Comparison of ENCODE assay signal across 20 cellular contexts in genomic region chr12:68796399-68796798, GRCh38. TPM values are rescaled to one million over a fixed set of nuclear protein-coding genes. Genes with fewer than 3 reads are reported as not detected.
DNase-seq lines count a peak whose midpoint lies in the region; ATAC-seq and TF ChIP-seq lines count a peak whose summit lies in the region.
"Had no signal": no experiment of that assay in that cellular context is flagged by ENCODE, and none has a peak within 500 bp of the region (broad histone marks: within the 10 kb centered on the region; RNA-seq: fewer than 3 reads in every experiment).

No MANE protein-coding gene starts in this region.

- no peak overlapping the region for H4K5ac ChIP-seq in IMR-90 (ENCODE audit: low read depth, low read length)

- no peaks in the 10 kb centered on the region for H3K36me3 Mint-ChIP-seq in osteocyte (ENCODE audit: unreplicated experiment)

- no peaks in the 10 kb centered on the region for H3K9me3 Mint-ChIP-seq in osteocyte (ENCODE audit: unreplicated experiment)
- H3K9me3 Mint-ChIP-seq: CD4-positive, alpha-beta T cell; GM23338; HFFc6 had no signal

- H2BK15ac ChIP-seq in IMR-90 (ENCODE audit: low read depth, low read length) = no peak overlapping the region

- H2BK120ac ChIP-seq in IMR-90 (ENCODE audit: low read depth, low read length) = no peak overlapping the region

- intact Hi-C loops in IMR-90 (cut with micrococcal nuclease) = no loop called here

- TF ChIP-seq POLR2A in IMR-90 (IDR thresholded peaks at IDR 0.05; ENCODE audit: low read depth, low read length) = no peak

- no peak for ATAC-seq in IMR-90 (ENCODE audit: low read depth)
- ATAC-seq in HG03520 (IDR thresholded peaks at IDR 0.05; ENCODE audit: unreplicated experiment) = no peak
- ATAC-seq: A549, GM23338, HepG2 had no signal

- H3K9me3 ChIP-seq in IMR-90 (ENCODE audit: control insufficient read depth, insufficient read depth, low read length) (no peaks in the 10 kb centered on the region), SJSA1 (replicated peaks) (peaks cover 21% of the 10 kb centered on the region)
- H3K9me3 ChIP-seq: A549 had no signal

- BruUV-seq in IMR-90 (replicated peaks; lab: Mats Ljungman, UMichigan) = no TSS peak

- no peak overlapping the region for H3K27ac Mint-ChIP-seq in osteocyte (ENCODE audit: unreplicated experiment)
- H3K27ac Mint-ChIP-seq: CD4-positive, alpha-beta T cell; GM23338; HFFc6 had no signal

- in situ Hi-C loops in IMR-90 (cut with MboI; ENCODE audit: low sequenced_read_pairs) = no loop called here

- H3K36me3 ChIP-seq in IMR-90 (ENCODE audit: control insufficient read depth, insufficient read depth, low read length) (no peaks in the 10 kb centered on the region), SJSA1 (no peaks in the 10 kb centered on the region; the same call in 1 of the 2 replicates)

- CTCF ChIA-PET in IMR-90 (lab: Yijun Ruan, JAX) = no interaction called here

- peaks cover 9% of the 10 kb centered on the region; the same call in 1 of the 2 replicates for H3K9me1 ChIP-seq in IMR-90 (ENCODE audit: insufficient read depth, low read length)

- no peak overlapping the region for H4K8ac ChIP-seq in IMR-90 (ENCODE audit: low read depth in 2 of 2, low read length in 2 of 2)

- H4K20me1 ChIP-seq in IMR-90 (ENCODE audit: insufficient read depth, low read length) = no peaks in the 10 kb centered on the region

- H3K23ac ChIP-seq in IMR-90 (ENCODE audit: low read depth, low read length) = no peak overlapping the region

- H3K9ac ChIP-seq in IMR-90 (ENCODE audit: low read depth, low read length) = no peak overlapping the region

- TF ChIP-seq CTCF in IMR-90 (conservative IDR thresholded peaks at IDR 0.05; ENCODE audit: low read depth, low read length) = no peak
- TF ChIP-seq CTCF in osteocyte (IDR thresholded peaks at IDR 0.05) = no peak

- no peak overlapping the region for H4K91ac ChIP-seq in IMR-90 (ENCODE audit: insufficient read depth, low read depth, low read length)

- no peaks in the 10 kb centered on the region for H3K79me1 ChIP-seq in IMR-90 (ENCODE audit: low read depth in 1 of 2, low read length in 2 of 2)

- H3K18ac ChIP-seq in IMR-90 (ENCODE audit: low read depth, low read length) = no peak overlapping the region

- no peaks in the 10 kb centered on the region for H3K27me3 ChIP-seq in IMR-90 (ENCODE audit: control insufficient read depth, insufficient read depth, low read length)
- H3K27me3 ChIP-seq in SJSA1 (replicated peaks) = peaks cover 42% of the 10 kb centered on the region

- H3K4me1 ChIP-seq in IMR-90 (ENCODE audit: control insufficient read depth, insufficient read depth, low read length) (no peaks in the 10 kb centered on the region; the same call in 1 of the 2 replicates), SJSA1 (replicated peaks) (peaks cover 12% of the 10 kb centered on the region)

- no peak overlapping the region for H3K14ac ChIP-seq in IMR-90 (replicated peaks; ENCODE audit: low read depth, low read length)

- no peak overlapping the region for H3K27ac ChIP-seq in IMR-90 (ENCODE audit: insufficient read depth, low read length)
- H3K27ac ChIP-seq in SJSA1 = no peak overlapping the region
- H3K27ac ChIP-seq: 22Rv1, A549, C4-2B had no signal

- H2AFZ ChIP-seq in IMR-90 (replicated peaks; ENCODE audit: low read length, poor library complexity) = no peak overlapping the region
- H2AFZ ChIP-seq: GM23338 had no signal

- no peak overlapping the region for H2AK9ac ChIP-seq in IMR-90 (replicated peaks; ENCODE audit: low read depth, low read length, poor library complexity)

- dilution Hi-C loops in IMR-90 (cut with HindIII; ENCODE audit: low sequenced_read_pairs, unreplicated experiment) = no loop called here

- H3K4me1 Mint-ChIP-seq in osteocyte (ENCODE audit: unreplicated experiment) = no peaks in the 10 kb centered on the region

- H2AK5ac ChIP-seq in IMR-90 (ENCODE audit: low read depth, low read length) = peak overlapping the region; percentile 81; the same call in 1 of the 2 replicates

- no peak for TF ChIP-seq RAD21 in IMR-90 (IDR thresholded peaks at IDR 0.05; ENCODE audit: low read length)

- H2BK20ac ChIP-seq in IMR-90 (ENCODE audit: low read depth, low read length) = no peak overlapping the region

- no peak overlapping the region for H3K56ac ChIP-seq in IMR-90 (ENCODE audit: extremely low read depth, insufficient read depth, low read length)

- no peak overlapping the region for H3K4ac ChIP-seq in IMR-90 (ENCODE audit: low read depth, low read length)

- H3K4me3 ChIP-seq in IMR-90 (ENCODE audit: insufficient read depth, low read depth, low read length) (no peak overlapping the region), SJSA1 (no peak overlapping the region)
- H3K4me3 ChIP-seq: A549, GM23338 had no signal

- no peak overlapping the region for H3K4me3 Mint-ChIP-seq in osteocyte (ENCODE audit: unreplicated experiment)
- H3K4me3 Mint-ChIP-seq: CD4-positive, alpha-beta T cell; GM23338; HFFc6 had no signal

- no peak overlapping the region for H2BK5ac ChIP-seq in IMR-90 (ENCODE audit: low read depth, low read length, poor library complexity, severe bottlenecking)

- no peak overlapping the region for H3K4me2 ChIP-seq in IMR-90 (ENCODE audit: low read depth, low read length)
- H3K4me2 ChIP-seq: A549, GM23338 had no signal

- WGBS in IMR-90 (ENCODE audit: extremely low coverage in 2 of 2, insufficient read length in 1 of 2), 2 experiments = 100% methylated on average over 3 of the region's 15 CpGs; no CpG with 5 or more reads in 1 of the 2 experiments

- POLR2A ChIA-PET in IMR-90 (lab: Charles Lee; ENCODE audit: unreplicated experiment) = no interaction called here

- peak; percentile 15 for DNase-seq in activated CD8-positive, alpha-beta memory T cell treated with anti-CD3 and anti-CD28 coated beads for 24 hours
- DNase-seq in activated CD8-positive, alpha-beta memory T cell treated with anti-CD3 and anti-CD28 coated beads, Interleukin-2, amount 50 U/mL, for 4 hours = no peak
- DNase-seq in IMR-90 = no peak
- DNase-seq in SJSA1 (ENCODE audit: low read depth in 1 of 2, low spot score in 2 of 2) = peak; percentile 82 to 96
- peak; percentile 34 for DNase-seq in osteocyte (ENCODE audit: extremely low spot score, unreplicated experiment)
- DNase-seq in NCI-H1417 treated with DMSO at 0.1 percent for 48 hours (lab: John Stamatoyannopoulos, UW) = no peak
- DNase-seq in putamen (ENCODE audit: low spot score) = no peak
- DNase-seq: AML-193; CD4-positive, alpha-beta T cell; DMS153; DMS79; GF-D8; HCEC 1CT; HFFc6 had no signal

- no peaks in the 10 kb centered on the region for H3K27me3 Mint-ChIP-seq in osteocyte (ENCODE audit: unreplicated experiment)
- H3K27me3 Mint-ChIP-seq: CD4-positive, alpha-beta T cell had no signal

TF ChIP-seq in IMR-90, 13 proteins besides CTCF, POLR2A, EP300 and RAD21:
- no peak for TF ChIP-seq MXI1 (IDR thresholded peaks at IDR 0.05; ENCODE audit: borderline replicate concordance, low read depth, low read length)
- TF ChIP-seq NFE2L2 (IDR thresholded peaks at IDR 0.05; ENCODE audit: low read depth, low read length) = no peak
- no peak for TF ChIP-seq FOS (IDR thresholded peaks at IDR 0.05; ENCODE audit: low read depth, low read length)
- no peak for TF ChIP-seq SMC3 (IDR thresholded peaks at IDR 0.05; ENCODE audit: low read depth, low read length)
- no peak for TF ChIP-seq CHD1 (IDR thresholded peaks at IDR 0.05; ENCODE audit: low read depth, low read length)
- no peak for TF ChIP-seq MAFK (IDR thresholded peaks at IDR 0.05; ENCODE audit: low read depth, low read length)
- no peak for TF ChIP-seq RFX5 (IDR thresholded peaks at IDR 0.05; ENCODE audit: low read depth, low read length)
- no peak for TF ChIP-seq RCOR1 (IDR thresholded peaks at IDR 0.05; ENCODE audit: insufficient replicate concordance, low read length)
- TF ChIP-seq, protein P1, sequence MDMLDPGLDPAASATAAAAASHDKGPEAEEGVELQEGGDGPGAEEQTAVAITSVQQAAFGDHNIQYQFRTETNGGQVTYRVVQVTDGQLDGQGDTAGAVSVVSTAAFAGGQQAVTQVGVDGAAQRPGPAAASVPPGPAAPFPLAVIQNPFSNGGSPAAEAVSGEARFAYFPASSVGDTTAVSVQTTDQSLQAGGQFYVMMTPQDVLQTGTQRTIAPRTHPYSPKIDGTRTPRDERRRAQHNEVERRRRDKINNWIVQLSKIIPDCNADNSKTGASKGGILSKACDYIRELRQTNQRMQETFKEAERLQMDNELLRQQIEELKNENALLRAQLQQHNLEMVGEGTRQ (IDR thresholded peaks at IDR 0.05; ENCODE audit: low read depth, low read length) = no peak
- no peak for TF ChIP-seq BHLHE40 (IDR thresholded peaks at IDR 0.05; ENCODE audit: low read depth, low read length)
- no peak for TF ChIP-seq MAZ (IDR thresholded peaks at IDR 0.05; ENCODE audit: borderline replicate concordance, low read depth, low read length)
- no peak for TF ChIP-seq CEBPB (IDR thresholded peaks at IDR 0.05; ENCODE audit: low read depth, low read length)
- no peak for TF ChIP-seq ELK1 (IDR thresholded peaks at IDR 0.05; ENCODE audit: borderline replicate concordance, low read depth, low read length)

RNA-seq across cellular contexts. Expression of gene MDM2, which starts 11.6 kb away (rescaled TPM):
- 196 and 235 TPM in 2 replicates for total RNA-seq in IMR-90 (2012; rRNA removed)
- 21.0 and 21.9 TPM in 2 replicates for polyA plus RNA-seq in IMR-90 (2012; rRNA removed)
- 10.1 and 22.8 TPM in 2 replicates for polyA plus RNA-seq in IMR-90 (2012; cell fraction: cytosol; rRNA removed)
- 11.7 and 38.6 TPM in 2 replicates for polyA plus RNA-seq in IMR-90 (2012; cell fraction: nucleus; rRNA removed; ENCODE audit: low replicate concordance)
- total RNA-seq in SJSA1 (2014; rRNA removed; shearing (Covaris generic)) = 2,133 and 2,408 TPM in 2 replicates
- total RNA-seq in osteocyte = 131 and 132 TPM in 2 replicates

RNA-seq across cellular contexts. Expression of gene SLC35E3, which starts 50.4 kb away (rescaled TPM):
- total RNA-seq in IMR-90 (2012; rRNA removed) (3.6 TPM in 2 replicates), osteocyte (9.5 and 16.2 TPM in 2 replicates)
- polyA plus RNA-seq in IMR-90 (2012; rRNA removed) = 3.9 and 5.1 TPM in 2 replicates
- polyA plus RNA-seq in IMR-90 (2012; cell fraction: cytosol; rRNA removed) = 1.5 TPM in 2 replicates
- polyA plus RNA-seq in IMR-90 (2012; cell fraction: nucleus; rRNA removed; ENCODE audit: low replicate concordance) = 2.0 and 7.5 TPM in 2 replicates
- 0.63 and 4.9 TPM in 2 replicates for total RNA-seq in SJSA1 (2014; rRNA removed; shearing (Covaris generic))

Comparison
In these comparisons a context has a peak if more than half of its experiments do, and no peak if none do; other contexts are left out.
1. DNase-seq: peak in activated CD8-positive, alpha-beta memory T cell treated with anti-CD3 and anti-CD28 coated beads for 24 hours (single experiment), SJSA1 (2 of 2) and osteocyte (single experiment); none in activated CD8-positive, alpha-beta memory T cell treated with anti-CD3 and anti-CD28 coated beads, Interleukin-2, amount 50 U/mL, for 4 hours (single experiment), IMR-90 (single experiment), NCI-H1417 treated with DMSO at 0.1 percent for 48 hours (single experiment) and putamen (single experiment).